In genomic region chrX:115234220-115234557, GRCh38 we compare ENCODE assay signal across 13 cellular contexts. TPM values are rescaled to one million over a fixed set of nuclear protein-coding genes. Genes with fewer than 3 reads are reported as not detected.
DNase-seq lines count a peak whose midpoint lies in the region; ATAC-seq and TF ChIP-seq lines count a peak whose summit lies in the region.
"Had no signal": no experiment of that assay in that cellular context is flagged by ENCODE, and none has a peak within 500 bp of the region (broad histone marks: within the 10 kb centered on the region; RNA-seq: fewer than 3 reads in every experiment).

No MANE protein-coding gene starts in this region.

- intact Hi-C loops in right cardiac atrium (cut with DNase I) = no loop called here

- H3K36me3 ChIP-seq in WERI-Rb-1 = no peaks in the 10 kb centered on the region; the same call in 1 of the 2 replicates
- H3K36me3 ChIP-seq: neutrophil had no signal

- TF ChIP-seq POLR2A in erythroblast (IDR thresholded peaks at IDR 0.05; ENCODE audit: low read length) = no peak

- H3K27ac ChIP-seq in AG04450 (ENCODE audit: low read depth, low read length) (no peak overlapping the region), WERI-Rb-1 (peak overlapping the region; percentile 48; the same call in 1 of the 2 replicates), right cardiac atrium (ENCODE audit: low read length) (no peak overlapping the region)
- H3K27ac ChIP-seq: C4-2B, neutrophil, VCaP had no signal

- WGBS in right cardiac atrium = 1% methylated on average over 8 of the region's 8 CpGs

- H3K4me1 ChIP-seq in right cardiac atrium (ENCODE audit: control insufficient read depth, insufficient read depth, low read length) = no peaks in the 10 kb centered on the region

- CTCF ChIA-PET in AG04450 (lab: Charles Lee) = no interaction called here

- H3K9me3 ChIP-seq in AG04450 (ENCODE audit: control insufficient read depth, insufficient read depth, low read length) (no peaks in the 10 kb centered on the region), WERI-Rb-1 (ENCODE audit: severe bottlenecking) (no peaks in the 10 kb centered on the region), right cardiac atrium (ENCODE audit: control insufficient read depth, low read length) (no peaks in the 10 kb centered on the region)
- H3K9me3 ChIP-seq: neutrophil had no signal

- POLR2A ChIA-PET in AG04450 (lab: Yijun Ruan, JAX) = no interaction called here

- no peak for DNase-seq in AG04450 (ENCODE audit: low read depth, low spot score)
- no peak for DNase-seq in WERI-Rb-1
- DNase-seq in right cardiac atrium = no peak
- DNase-seq in retina = peak; percentile 39
- DNase-seq in stimulated activated naive CD4-positive, alpha-beta T cell (lab: John Stamatoyannopoulos, UW) = no peak
- DNase-seq in erythroblast (lab: John Stamatoyannopoulos, UW) = no peak
- no peak for DNase-seq in NCI-H2107 treated with DMSO at 0.1 percent for 48 hours (lab: John Stamatoyannopoulos, UW; ENCODE audit: unreplicated experiment)
- DNase-seq in stimulated activated CD4-positive, alpha-beta T cell treated with anti-CD3 and anti-CD28 coated beads, Interleukin-4, amount 100 ng/mL, for 4 hours = no peak
- DNase-seq: activated naive CD4-positive, alpha-beta T cell had no signal

- H3K27me3 ChIP-seq in AG04450 (ENCODE audit: control insufficient read depth, insufficient read depth, low read length) = no peaks in the 10 kb centered on the region
- peaks cover 9% of the 10 kb centered on the region for H3K27me3 ChIP-seq in WERI-Rb-1 (ENCODE audit: insufficient read depth, low read depth, severe bottlenecking)
- H3K27me3 ChIP-seq in right cardiac atrium (ENCODE audit: control insufficient read depth, insufficient read depth) = no peaks in the 10 kb centered on the region

- TF ChIP-seq CTCF in AG04450 (IDR thresholded peaks at IDR 0.05; ENCODE audit: low read depth, low read length) (no peak), WERI-Rb-1 (IDR thresholded peaks at IDR 0.05; ENCODE audit: low read depth, low read length) (no peak)

- peak overlapping the region; percentile 80 for H3K4me3 ChIP-seq in AG04450 (ENCODE audit: low read depth, low read length)
- peak overlapping the region; percentile 49 for H3K4me3 ChIP-seq in WERI-Rb-1 (ENCODE audit: low read depth, low read length)
- H3K4me3 ChIP-seq in right cardiac atrium (ENCODE audit: low read length) = peak overlapping the region; percentile 65

- ATAC-seq in right cardiac atrium = peak in 1 of 2 donors; percentile 29
- ATAC-seq: esophagus mucosa had no signal

RNA-seq across cellular contexts. Expression of gene LRCH2, which starts 0.3 kb away (rescaled TPM):
- polyA plus RNA-seq in AG04450 (2011; rRNA removed) (4.4 and 6.1 TPM in 2 replicates), right cardiac atrium (3.6 TPM)
- 2.6 and 5.6 TPM in 2 replicates for polyA minus RNA-seq in AG04450 (2011; rRNA and poly(A)+ RNA removed)
- total RNA-seq in right cardiac atrium = 1 to 10 TPM; 5.7 to 8.5 (median 7.6) TPM

RNA-seq across cellular contexts. Expression of gene RBMXL3, which starts 45.0 kb away (rescaled TPM):
- polyA plus RNA-seq in AG04450 (2011; rRNA removed) (not detected in 2 replicates), right cardiac atrium (not detected)
- polyA minus RNA-seq in AG04450 (2011; rRNA and poly(A)+ RNA removed) = not detected in 2 replicates
- not detected for total RNA-seq in right cardiac atrium
- total RNA-seq: esophagus mucosa had no signal

RNA-seq across cellular contexts. Expression of gene LUZP4, which starts 55.3 kb away (rescaled TPM):
- polyA plus RNA-seq in AG04450 (2011; rRNA removed) (not detected in 2 replicates), right cardiac atrium (not detected)
- not detected in 2 replicates for polyA minus RNA-seq in AG04450 (2011; rRNA and poly(A)+ RNA removed)
- not detected for total RNA-seq in right cardiac atrium
- total RNA-seq: esophagus mucosa had no signal
